Comparison of ENCODE assay signal across 15 cellular contexts in the genomic region with DNA sequence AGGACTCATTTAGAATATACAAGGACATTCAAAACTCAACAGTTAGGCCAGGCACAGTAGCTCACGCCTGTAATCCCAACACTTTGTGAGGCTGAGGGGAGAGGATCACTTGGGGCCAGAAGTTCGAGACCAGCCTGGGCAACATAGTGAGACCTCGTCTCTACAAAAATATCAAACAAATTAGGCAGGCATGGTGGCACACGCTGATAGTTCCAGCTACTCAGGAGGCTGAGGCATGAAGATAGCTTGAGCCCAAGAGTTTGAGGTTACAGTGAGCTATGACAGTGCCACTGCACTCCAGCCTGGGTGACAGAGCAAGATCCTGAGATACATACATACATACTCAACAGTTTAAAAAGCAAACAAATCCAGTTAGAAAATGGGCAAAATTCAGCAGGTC.
"Had no signal": no experiment of that assay in that cellular context is flagged by ENCODE, and none has a peak within 500 bp of the region (broad histone marks: within the 10 kb centered on the region; RNA-seq: fewer than 3 reads in every experiment).

No MANE protein-coding gene starts in this region.

- H3K27me3 ChIP-seq: adrenal gland, dorsolateral prefrontal cortex, gastroesophageal sphincter, transverse colon had no signal

- H3K9me3 ChIP-seq: adrenal gland, gastroesophageal sphincter, transverse colon had no signal

- H3K4me3 Mint-ChIP-seq: natural killer cell had no signal

- DNase-seq: activated CD4-positive, alpha-beta T cell treated with anti-CD3 and anti-CD28 coated beads for 4 hours; activated naive CD4-positive, alpha-beta T cell treated with anti-CD3 and anti-CD28 coated beads, Interleukin-2, amount 50 U/mL, for 16 hours; dorsolateral prefrontal cortex; left colon; natural killer cell; right cardiac atrium; small intestine; stimulated activated CD4-positive, alpha-beta T cell treated with anti-CD3 and anti-CD28 coated beads, Interleukin-4, amount 100 ng/mL, for 24 hours; stimulated activated naive CD8-positive, alpha-beta T cell treated with anti-CD3 and anti-CD28 coated beads, Interleukin-15, Interleukin-2, amounts not matched to agents 100 U/mL and 50 U/mL, for 24 hours; T1000; transverse colon had no signal

- H3K27ac ChIP-seq: adrenal gland, gastroesophageal sphincter, transverse colon, VCaP had no signal

- H3K27ac Mint-ChIP-seq: activated T-helper 17 cell treated with anti-CD3 and anti-CD28 coated beads, Interleukin-2, amount 50 U/mL, for 72 hours; natural killer cell had no signal

- H3K27me3 Mint-ChIP-seq: activated T-helper 17 cell treated with anti-CD3 and anti-CD28 coated beads, Interleukin-2, amount 50 U/mL, for 72 hours had no signal

- H3K9me3 Mint-ChIP-seq: activated T-helper 17 cell treated with anti-CD3 and anti-CD28 coated beads, Interleukin-2, amount 50 U/mL, for 72 hours; natural killer cell had no signal

- ATAC-seq: activated T-helper 17 cell treated with anti-CD3 and anti-CD28 coated beads, Interleukin-2, amount 50 U/mL, for 72 hours; gastroesophageal sphincter; left colon; natural killer cell; right cardiac atrium had no signal

- FAIRE-seq: small intestine had no signal

- H3K4me3 ChIP-seq: adrenal gland, dorsolateral prefrontal cortex, gastroesophageal sphincter, transverse colon had no signal
